In the genomic region with DNA sequence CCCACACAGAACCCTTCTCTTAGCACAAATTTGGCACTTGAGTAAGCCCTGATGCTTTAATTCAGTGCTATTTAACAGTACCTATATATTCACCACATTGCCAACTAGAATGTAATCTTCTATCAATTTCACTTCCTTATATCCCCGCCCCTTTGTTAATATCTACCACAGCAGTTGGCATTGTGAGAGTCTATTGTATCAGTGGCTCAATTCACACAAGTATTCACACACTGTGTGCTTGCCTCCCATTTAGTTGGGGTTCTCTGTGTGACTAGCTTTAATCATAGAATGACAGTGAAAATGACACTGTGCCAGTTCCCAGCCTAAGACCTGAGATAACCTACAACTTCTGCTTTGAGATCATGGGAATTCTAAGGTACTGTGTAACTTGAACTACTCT, we compare ENCODE assay signal across 31 cellular contexts.
"Had no signal": no experiment of that assay in that cellular context is flagged by ENCODE, and none has a peak within 500 bp of the region (broad histone marks: within the 10 kb centered on the region; RNA-seq: fewer than 3 reads in every experiment).

No MANE protein-coding gene starts in this region.

- FAIRE-seq: astrocyte, colon had no signal

- ATAC-seq: activated naive CD4-positive, alpha-beta T cell treated with anti-CD3 and anti-CD28 coated beads, Interleukin-2, amount 50 U/mL, for 72 hours; activated naive CD8-positive, alpha-beta T cell treated with anti-CD3 and anti-CD28 coated beads, Interleukin-2, amount 50 U/mL, for 24 hours; activated T-cell treated with anti-CD3 and anti-CD28 coated beads, Interleukin-2, amount 50 U/mL, for 4 hours; Panc1; Right ventricle myocardium inferior; T-cell had no signal

- H3K4me3 ChIP-seq: SK-N-MC had no signal

- DNase-seq: activated B cell treated with CpG ODN at 0.5 μM for 24 hours; activated CD4-positive, alpha-beta memory T cell treated with anti-CD3 and anti-CD28 coated beads for 36 hours; activated CD4-positive, alpha-beta T cell treated with anti-CD3 and anti-CD28 coated beads for 1 hour; activated CD4-positive, alpha-beta T cell treated with anti-CD3 and anti-CD28 coated beads, Interleukin-2, amount 10 ng/mL, durations not matched to agents 7 days and 5 days; activated CD8-positive, alpha-beta memory T cell treated with anti-CD3 and anti-CD28 coated beads for 24 hours; activated effector memory CD4-positive, alpha-beta T cell treated with anti-CD3 and anti-CD28 coated beads, Interleukin-2, amount 50 U/mL, for 16 hours; activated naive CD4-positive, alpha-beta T cell treated with Interleukin-2 at 50 U/mL for 16 hours; activated naive CD8-positive, alpha-beta T cell treated with anti-CD3 and anti-CD28 coated beads, Interleukin-2, amount 50 U/mL, for 24 hours; activated T-cell treated with anti-CD3 and anti-CD28 coated beads, Interleukin-2, amount 50 U/mL, for 4 hours; amniotic stem cell; cerebellar nuclear complex; Kasumi-1; NCI-H1092 treated with DMSO at 0.1 percent for 48 hours; NCI-H1417 treated with DMSO at 0.1 percent for 48 hours; NCI-H1694; NCI-H2029; NCI-H2107; NCI-H345; NCI-H510A; NCI-H526 treated with DMSO at 0.1 percent for 48 hours; NCI-H82; RPMI8226; T-cell; T-helper 2 cell; T1000 had no signal

- H3K27ac ChIP-seq: SK-N-MC had no signal
